ENCODE assay signal across 17 cellular contexts in the genomic region with DNA sequence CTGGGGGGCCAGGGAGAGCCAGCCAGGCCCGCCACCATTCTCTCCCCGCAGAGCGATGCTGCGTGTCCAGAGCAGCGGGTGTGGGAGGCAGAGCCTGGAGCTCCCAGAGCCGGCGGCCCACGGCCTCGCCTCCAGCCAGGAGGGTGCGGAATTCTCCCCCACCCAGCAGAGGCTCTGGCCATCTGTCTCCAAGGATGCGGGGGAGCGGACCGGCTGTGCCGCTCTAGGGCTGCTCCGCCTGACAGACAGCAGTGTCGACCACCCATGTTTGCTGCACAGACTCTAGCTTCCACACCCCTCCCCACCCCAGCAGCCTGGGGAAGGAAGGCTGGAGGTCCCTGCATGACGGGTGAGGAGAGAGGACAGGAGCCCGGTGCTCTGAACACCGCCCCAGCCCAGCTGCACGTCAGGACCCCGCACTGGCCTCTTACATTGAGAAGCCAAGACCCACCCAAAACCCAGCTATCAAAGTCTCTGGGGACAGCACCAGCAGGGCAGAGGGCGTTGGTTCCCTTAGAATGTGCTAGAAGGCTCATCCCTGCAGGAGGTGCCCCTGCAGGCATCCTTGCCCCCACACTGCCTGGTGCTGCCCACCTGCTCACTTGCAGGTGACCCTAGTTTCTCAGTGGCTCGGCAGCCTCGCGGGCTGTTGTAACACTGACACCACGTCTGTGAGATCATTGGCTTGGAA. TPM values are rescaled to one million over a fixed set of nuclear protein-coding genes. Genes with fewer than 3 reads are reported as not detected.
"Had no signal": no experiment of that assay in that cellular context is flagged by ENCODE, and none has a peak within 500 bp of the region (broad histone marks: within the 10 kb centered on the region; RNA-seq: fewer than 3 reads in every experiment).

No MANE protein-coding gene starts in this region.

- H3K9me3 ChIP-seq: thyroid gland, vagina had no signal

- H3K4me3 ChIP-seq: skin epidermis, thyroid gland, vagina had no signal

- ATAC-seq: esophagus mucosa, left cardiac atrium, natural killer cell had no signal

- DNase-seq: activated B cell treated with CpG ODN at 0.5 μM for 24 hours; activated CD4-positive, alpha-beta T cell treated with anti-CD3 and anti-CD28 coated beads, Interleukin-2, amount 10 ng/mL, durations not matched to agents 24 days and 14 days; activated effector memory CD4-positive, alpha-beta T cell treated with anti-CD3 and anti-CD28 coated beads, Interleukin-2, amount 50 U/mL, for 16 hours; activated T-cell treated with anti-CD3 and anti-CD28 coated beads for 4 hours; cerebellar nuclear complex; hypothalamus; immature natural killer cell; left cardiac atrium; natural killer cell; thyroid gland had no signal

- H3K4me1 ChIP-seq: thyroid gland had no signal

- H3K27ac ChIP-seq: skin epidermis, thyroid gland, vagina had no signal

- H3K27me3 ChIP-seq: thyroid gland, vagina had no signal

- H3K36me3 ChIP-seq: thyroid gland, vagina had no signal

RNA-seq across cellular contexts. Expression of a gene that starts 29.7 kb away (rescaled TPM):
- total RNA-seq: activated CD4-positive, alpha-beta T cell treated with anti-CD3 and anti-CD28 coated beads, Interleukin-2, amount 10 ng/mL, durations not matched to agents 24 days and 14 days; activated CD8-positive, alpha-beta memory T cell treated with anti-CD3 and anti-CD28 coated beads for 36 hours; dermis microvascular lymphatic vessel endothelial cell; glomerular endothelial cell; osteocyte had no signal
